ENCODE assay signal across 7 cellular contexts in genomic region chr14:32078794-32079663, GRCh38. TPM values are rescaled to one million over a fixed set of nuclear protein-coding genes. Genes with fewer than 3 reads are reported as not detected.
DNase-seq lines count a peak whose midpoint lies in the region; ATAC-seq and TF ChIP-seq lines count a peak whose summit lies in the region.

No MANE protein-coding gene starts in this region.

- peak overlapping the region; percentile 90 to 99 (median 94) for H3K4me3 Mint-ChIP-seq in T-cell

- peak overlapping the region; percentile 88 for H3K4me3 ChIP-seq in HEK293 (ENCODE audit: low read depth, low read length)
- peak overlapping the region; percentile 90 for H3K4me3 ChIP-seq in psoas muscle

- H3K36me3 ChIP-seq in HEK293 (ENCODE audit: control insufficient read depth in 2 of 2, insufficient read depth in 1 of 2, low read length in 2 of 2): no peaks in the 10 kb centered on the region
- H3K36me3 ChIP-seq in psoas muscle (ENCODE audit: insufficient read depth in 1 of 2, low read depth in 1 of 2): no peaks in the 10 kb centered on the region

- POLR2A ChIA-PET in HEK293 (lab: Yijun Ruan, JAX) (interaction anchor here (3.2 kb wide), 1 partner anchor 123 kb away, joined by 36 read pairs; the partner anchor contains the start of genes RNU6-7 and RNU6-8), T-cell (lab: Charles Lee) (no interaction called here)

- H3K9me3 Mint-ChIP-seq in T-cell: no peaks in the 10 kb centered on the region

- ATAC-seq in T-cell (replicated peaks in 1 of 4) (no peak), psoas muscle (no peak)

- peaks cover 30% of the 10 kb centered on the region for H3K4me1 ChIP-seq in HEK293 (ENCODE audit: control insufficient read depth, insufficient read depth, low read length)
- H3K4me1 ChIP-seq in psoas muscle: peaks cover 31% of the 10 kb centered on the region

- H3K4me1 Mint-ChIP-seq in T-cell: peaks cover 51 to 54% (median 52%) of the 10 kb centered on the region in 3 donors

- WGBS in psoas muscle, 3 donors: 39 to 45% (median 42%) methylated on average over 12 of the region's 12 CpGs

- H3K27ac Mint-ChIP-seq in T-cell: peak overlapping the region in 1 of 2 donors; percentile 86

- peaks cover 4% of the 10 kb centered on the region for H3K36me3 Mint-ChIP-seq in T-cell

- H3K9me3 ChIP-seq in HEK293 (ENCODE audit: control insufficient read depth, insufficient read depth, low read depth, low read length) (no peaks in the 10 kb centered on the region), psoas muscle (no peaks in the 10 kb centered on the region)

- no peak for DNase-seq in T-cell
- DNase-seq in erythroblast (lab: John Stamatoyannopoulos, UW): peak; percentile 10 to 39
- no peak for DNase-seq in psoas muscle
- no peak for DNase-seq in NCI-H146 (lab: John Stamatoyannopoulos, UW)
- DNase-seq in KBM-7: no peak
- DNase-seq in GDM1 (lab: John Stamatoyannopoulos, UW): no peak

- in situ Hi-C loops in KBM-7 (cut with MboI; ENCODE audit: low pct_unique_long_range_greater_than_20kb, low sequenced_read_pairs): no loop called here

- H3K27me3 Mint-ChIP-seq in T-cell: no peaks in the 10 kb centered on the region

- H3K27ac ChIP-seq in HEK293 (ENCODE audit: extremely low read depth, low read depth, low read length): no peak overlapping the region
- H3K27ac ChIP-seq in psoas muscle: no peak overlapping the region

- TF ChIP-seq POLR2A in erythroblast (IDR thresholded peaks at IDR 0.05; ENCODE audit: low read length): no peak

- intact Hi-C loops in psoas muscle (cut with DNase I): loop anchor here (5.0 to 10.0 kb wide), 5 partner anchors 144 to 564 kb away; no protein-coding TSS in a partner anchor

- no peaks in the 10 kb centered on the region for H3K27me3 ChIP-seq in psoas muscle (ENCODE audit: insufficient read depth in 3 of 3, low read length in 2 of 3)

- TF ChIP-seq CTCF in HEK293 (tag by site-specific recombination; IDR thresholded peaks at IDR 0.05) (no peak), psoas muscle (IDR thresholded peaks at IDR 0.05) (no peak)

- CTCF ChIA-PET in HEK293 (lab: Yijun Ruan, JAX): no interaction called here
- CTCF ChIA-PET in T-cell (lab: Charles Lee): no interaction called here

TF ChIP-seq in HEK293, 187 proteins besides CTCF, POLR2A, EP300 and RAD21:
- TF ChIP-seq PRDM1 (tag by site-specific recombination; IDR thresholded peaks at IDR 0.05) (peak; percentile 88), GLI2 (tag by site-specific recombination; IDR thresholded peaks at IDR 0.05; ENCODE audit: borderline replicate concordance, low read depth) (no peak), FEZF1 (tag by site-specific recombination; IDR thresholded peaks at IDR 0.05) (0 out of 2 replicates have a peak, but pooled peaks have one; percentile 21), ZNF366 (tag by site-specific recombination; conservative IDR thresholded peaks at IDR 0.05) (0 out of 2 replicates have a peak, but pooled peaks have one; percentile 50), PRDM6 (tag by site-specific recombination; IDR thresholded peaks at IDR 0.05) (peak; percentile 6), ZNF324 (tag by site-specific recombination; IDR thresholded peaks at IDR 0.05) (no peak), ZEB2 (tag by site-specific recombination; IDR thresholded peaks at IDR 0.05) (0 out of 2 replicates have a peak, but pooled peaks have one; percentile 16), ZNF626 (tag by site-specific recombination; IDR thresholded peaks at IDR 0.05) (no peak), SP7 (tag by site-specific recombination; IDR thresholded peaks at IDR 0.05) (0 out of 2 replicates have a peak, but pooled peaks have one; percentile 23), ZNF692 (tag by site-specific recombination; IDR thresholded peaks at IDR 0.05) (no peak), INSM2 (tag by site-specific recombination; IDR thresholded peaks at IDR 0.05) (peak; percentile 93), WT1 (tag by site-specific recombination; IDR thresholded peaks at IDR 0.05) (0 out of 2 replicates have a peak, but pooled peaks have one; percentile 26), ZBTB17 (tag by site-specific recombination; IDR thresholded peaks at IDR 0.05) (no peak), ZBTB21 (tag by site-specific recombination; IDR thresholded peaks at IDR 0.05) (no peak)

RNA-seq across cellular contexts. Expression of gene ARHGAP5, which starts 1.9 kb away (rescaled TPM):
- total RNA-seq in T-cell (10 to 100 TPM; 43.1 to 69.3 (median 60.9) TPM), psoas muscle (10 to 100 TPM; 56.9 to 81.8 (median 64.4) TPM)
- polyA plus RNA-seq in psoas muscle: 10 to 100 TPM; 12.8 to 34.7 (median 34.3) TPM

Comparison
In these comparisons a context has a peak if more than half of its experiments do, and no peak if none do; other contexts are left out.
1. DNase-seq: peak in erythroblast (2 of 2); none in T-cell (0 of 34), psoas muscle (0 of 2), NCI-H146 (single experiment), KBM-7 (single experiment) and GDM1 (single experiment).